ENCODE assay signal across 1 cellular context in the genomic region with DNA sequence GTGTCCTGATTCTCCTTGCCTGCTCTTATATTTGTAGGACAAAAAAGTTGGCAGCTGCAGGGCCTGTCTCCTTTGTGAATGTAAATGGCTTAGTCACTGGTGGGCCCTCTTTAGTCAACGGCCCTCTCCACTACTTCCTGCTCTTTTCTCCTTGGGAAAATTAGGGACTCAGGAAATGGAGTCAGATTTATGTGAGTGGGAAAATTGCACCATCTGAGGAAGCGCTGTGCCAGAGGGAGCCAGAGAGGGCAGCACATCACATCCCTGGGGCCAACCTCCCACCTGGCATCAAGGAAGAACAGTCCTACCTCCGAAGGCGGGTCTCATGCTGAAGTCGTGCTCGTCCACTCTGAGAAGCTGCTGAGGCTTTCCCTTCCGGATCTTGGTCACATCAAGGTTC.
TF ChIP-seq lines count a peak whose summit lies in the region.

No MANE protein-coding gene starts in this region.

TF ChIP-seq in HEK293T, 16 proteins besides CTCF, POLR2A, EP300 and RAD21 (continued from another document):
- TF ChIP-seq FOXK2 (IDR thresholded peaks at IDR 0.05) (no peak), LEF1 (IDR thresholded peaks at IDR 0.05; ENCODE audit: borderline replicate concordance) (no peak)
